19 cellular contexts compared by ENCODE assay signal in the genomic region with DNA sequence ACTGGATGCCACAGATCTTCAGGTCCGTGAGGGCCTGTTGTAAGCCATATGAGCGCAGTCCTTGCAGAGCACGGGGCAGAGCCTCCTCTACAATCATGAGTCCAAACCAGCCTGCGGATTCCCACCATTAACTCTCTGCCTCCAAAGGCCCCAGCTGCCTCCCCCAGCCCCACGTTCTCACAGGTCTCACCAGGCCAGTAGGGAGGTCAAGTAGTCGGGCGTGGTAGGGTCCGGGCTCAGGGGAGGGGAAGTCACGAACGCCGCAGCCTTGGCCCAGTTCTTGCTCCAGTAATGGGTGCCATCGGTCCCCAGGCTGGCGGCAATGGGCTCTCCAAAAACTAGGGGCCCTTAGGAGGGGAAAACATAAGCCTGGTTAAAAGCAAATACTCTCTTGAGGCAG. TPM values are rescaled to one million over a fixed set of nuclear protein-coding genes. Genes with fewer than 3 reads are reported as not detected.
DNase-seq lines count a peak whose midpoint lies in the region; ATAC-seq and TF ChIP-seq lines count a peak whose summit lies in the region.
"Had no signal": no experiment of that assay in that cellular context is flagged by ENCODE, and none has a peak within 500 bp of the region (broad histone marks: within the 10 kb centered on the region; RNA-seq: fewer than 3 reads in every experiment).

No MANE protein-coding gene starts in this region.

- no peaks in the 10 kb centered on the region for H3K9me2 ChIP-seq in GM23248 (ENCODE audit: insufficient read depth)

- POLR2A ChIA-PET in activated CD4-positive, alpha-beta T cell treated with anti-CD3 and anti-CD28 coated beads, Interleukin-2, amount 10 ng/mL, durations not matched to agents 7 days and 5 days (lab: Charles Lee): no interaction called here

- no peaks in the 10 kb centered on the region for H3K4me1 Mint-ChIP-seq in activated CD4-positive, alpha-beta T cell treated with anti-CD3 and anti-CD28 coated beads, Interleukin-2, amount 10 ng/mL, durations not matched to agents 7 days and 5 days

- H3K9me3 Mint-ChIP-seq in activated CD4-positive, alpha-beta T cell treated with anti-CD3 and anti-CD28 coated beads, Interleukin-2, amount 10 ng/mL, durations not matched to agents 7 days and 5 days: no peaks in the 10 kb centered on the region
- H3K9me3 Mint-ChIP-seq: CD8-positive, alpha-beta T cell had no signal

- H3K4me3 Mint-ChIP-seq in activated CD4-positive, alpha-beta T cell treated with anti-CD3 and anti-CD28 coated beads, Interleukin-2, amount 10 ng/mL, durations not matched to agents 7 days and 5 days: no peak overlapping the region
- H3K4me3 Mint-ChIP-seq: CD8-positive, alpha-beta T cell had no signal

- ATAC-seq in thoracic aorta (ENCODE audit: insufficient number of reproducible peaks, low FRiP score, low read depth): no peak
- ATAC-seq in HG03354 (IDR thresholded peaks at IDR 0.05; ENCODE audit: poor library complexity, severe bottlenecking, unreplicated experiment): no peak
- ATAC-seq: A549; CD8-positive, alpha-beta T cell; K562 had no signal

- H3K27me3 Mint-ChIP-seq in activated CD4-positive, alpha-beta T cell treated with anti-CD3 and anti-CD28 coated beads, Interleukin-2, amount 10 ng/mL, durations not matched to agents 7 days and 5 days: peaks cover under 1% of the 10 kb centered on the region

- H3K4me1 ChIP-seq in GM23248 (ENCODE audit: insufficient read depth) (peaks cover 5% of the 10 kb centered on the region; the same call in 1 of the 2 replicates), rectal smooth muscle tissue (ENCODE audit: control insufficient read depth, insufficient read depth, low read length) (peaks cover under 1% of the 10 kb centered on the region), thoracic aorta (ENCODE audit: control insufficient read depth in 1 of 2, low read depth in 2 of 2) (peaks cover 3 to 16% of the 10 kb centered on the region in 2 donors)
- H3K4me1 ChIP-seq: A549 had no signal

- H3F3A ChIP-seq in GM23248 (ENCODE audit: insufficient read depth): no peaks in the 10 kb centered on the region

- H3K36me3 ChIP-seq in GM23248 (ENCODE audit: low read depth): no peaks in the 10 kb centered on the region
- no peaks in the 10 kb centered on the region for H3K36me3 ChIP-seq in rectal smooth muscle tissue (ENCODE audit: control insufficient read depth, insufficient read depth, low read length)
- H3K36me3 ChIP-seq in thoracic aorta: no peaks in the 10 kb centered on the region

- no peak for TF ChIP-seq CTCF in thoracic aorta (IDR thresholded peaks at IDR 0.05)

- H2AFZ ChIP-seq in GM23248: no peak overlapping the region

- H4K20me1 ChIP-seq in GM23248 (ENCODE audit: insufficient read depth): no peaks in the 10 kb centered on the region

- peak overlapping the region; percentile 73 for H3K4me2 ChIP-seq in GM23248 (ENCODE audit: unreplicated experiment)
- H3K4me2 ChIP-seq: A549 had no signal

- no peak overlapping the region for H3K9ac ChIP-seq in GM23248
- H3K9ac ChIP-seq in rectal smooth muscle tissue (ENCODE audit: low read length): no peak overlapping the region
- H3K9ac ChIP-seq: BLaER1 treated with 17β-estradiol and CSF1 and Interleukin-3, amounts not matched to agents 10 nM and 100 nM had no signal

- H3K9me3 ChIP-seq in GM23248 (ENCODE audit: low read depth) (no peaks in the 10 kb centered on the region), thoracic aorta (no peaks in the 10 kb centered on the region)
- H3K9me3 ChIP-seq: A549; BLaER1 treated with 17β-estradiol and CSF1 and Interleukin-3, amounts not matched to agents 10 nM and 100 nM had no signal

- H3K4me3 ChIP-seq in GM23248: no peak overlapping the region
- no peak overlapping the region for H3K4me3 ChIP-seq in rectal smooth muscle tissue (ENCODE audit: low read length)
- H3K4me3 ChIP-seq in thoracic aorta: no peak overlapping the region
- H3K4me3 ChIP-seq: A549; BLaER1 treated with 17β-estradiol and CSF1 and Interleukin-3, amounts not matched to agents 10 nM and 100 nM; K562 had no signal

- in situ Hi-C loops in GM23248 (cut with MboI): no loop called here

- H3K27me3 ChIP-seq in GM23248 (replicated peaks; ENCODE audit: insufficient read depth) (peaks cover 4% of the 10 kb centered on the region; the same call in 1 of the 2 replicates), rectal smooth muscle tissue (ENCODE audit: control insufficient read depth, insufficient read depth, low read length) (no peaks in the 10 kb centered on the region), thoracic aorta (replicated peaks; ENCODE audit: insufficient read depth) (no peaks in the 10 kb centered on the region)
- H3K27me3 ChIP-seq: BLaER1 treated with 17β-estradiol and CSF1 and Interleukin-3, amounts not matched to agents 10 nM and 100 nM had no signal

- 74 to 76% methylated on average over 13 of the region's 13 CpGs for WGBS in GM23248 (ENCODE audit: low coverage in 1 of 2, low lambda C conversion rate in 2 of 2, missing lambda C conversion rate in 2 of 2), 2 experiments

- H3K36me3 Mint-ChIP-seq in activated CD4-positive, alpha-beta T cell treated with anti-CD3 and anti-CD28 coated beads, Interleukin-2, amount 10 ng/mL, durations not matched to agents 7 days and 5 days (ENCODE audit: low read depth): no peaks in the 10 kb centered on the region
- H3K36me3 Mint-ChIP-seq: CD8-positive, alpha-beta T cell had no signal

- H3K27ac Mint-ChIP-seq in activated CD4-positive, alpha-beta T cell treated with anti-CD3 and anti-CD28 coated beads, Interleukin-2, amount 10 ng/mL, durations not matched to agents 7 days and 5 days: no peak overlapping the region
- H3K27ac Mint-ChIP-seq: CD8-positive, alpha-beta T cell had no signal

- no peaks in the 10 kb centered on the region for H3K79me2 ChIP-seq in GM23248 (ENCODE audit: insufficient read depth)

- no peak overlapping the region for H3K27ac ChIP-seq in GM23248
- peak overlapping the region; percentile 62 for H3K27ac ChIP-seq in rectal smooth muscle tissue (ENCODE audit: low read depth, low read length)
- peak overlapping the region; percentile 31 to 54 for H3K27ac ChIP-seq in thoracic aorta
- H3K27ac ChIP-seq: A549 had no signal

- DNase-seq in GM23248: no peak
- peak; percentile 6 for DNase-seq in epidermal melanocyte (ENCODE audit: insufficient read length, low spot score)
- DNase-seq in thoracic aorta (ENCODE audit: low spot score): no peak
- DNase-seq in COLO829 (ENCODE audit: low spot score): no peak
- no peak for DNase-seq in activated CD4-positive, alpha-beta T cell treated with anti-CD3 and anti-CD28 coated beads, Interleukin-2, amount 10 ng/mL, durations not matched to agents 7 days and 5 days
- DNase-seq: CD8-positive, alpha-beta T cell; DMS79; NCI-H1105; NCI-H2081 treated with DMSO at 0.1 percent for 48 hours; NCI-H510A; NCI-H748 treated with DMSO at 0.1 percent for 48 hours; NK-92 treated with Interleukin-12 subunit alpha and Interleukin-12 subunit beta, amount 100 ng/mL, for 24 hours; SHP77 treated with DMSO at 0.1 percent for 48 hours had no signal

- CTCF ChIA-PET in activated CD4-positive, alpha-beta T cell treated with anti-CD3 and anti-CD28 coated beads, Interleukin-2, amount 10 ng/mL, durations not matched to agents 7 days and 5 days (lab: Charles Lee): no interaction called here

RNA-seq across cellular contexts. Expression of gene CRMP1, which starts 53.6 kb away (rescaled TPM):
- not detected in 2 replicates for total RNA-seq in GM23248 (2014; rRNA removed; shearing (Covaris generic))
- polyA plus RNA-seq in GM23248 (2016; fragmentation: Nextera tagmentation; extraction: Ambion mirVana): 1.3 and 1.6 TPM in 2 replicates
- total RNA-seq in thoracic aorta: 1 to 10 TPM in 1 of 2 donors, not detected in 1; 1.8 TPM
- total RNA-seq in activated CD4-positive, alpha-beta T cell treated with anti-CD3 and anti-CD28 coated beads, Interleukin-2, amount 10 ng/mL, durations not matched to agents 7 days and 5 days: under 1 TPM; 0.12 to 0.15 TPM
- total RNA-seq: CD8-positive, alpha-beta T cell; OCI-LY7 had no signal
